19 cellular contexts compared by ENCODE assay signal in the genomic region with DNA sequence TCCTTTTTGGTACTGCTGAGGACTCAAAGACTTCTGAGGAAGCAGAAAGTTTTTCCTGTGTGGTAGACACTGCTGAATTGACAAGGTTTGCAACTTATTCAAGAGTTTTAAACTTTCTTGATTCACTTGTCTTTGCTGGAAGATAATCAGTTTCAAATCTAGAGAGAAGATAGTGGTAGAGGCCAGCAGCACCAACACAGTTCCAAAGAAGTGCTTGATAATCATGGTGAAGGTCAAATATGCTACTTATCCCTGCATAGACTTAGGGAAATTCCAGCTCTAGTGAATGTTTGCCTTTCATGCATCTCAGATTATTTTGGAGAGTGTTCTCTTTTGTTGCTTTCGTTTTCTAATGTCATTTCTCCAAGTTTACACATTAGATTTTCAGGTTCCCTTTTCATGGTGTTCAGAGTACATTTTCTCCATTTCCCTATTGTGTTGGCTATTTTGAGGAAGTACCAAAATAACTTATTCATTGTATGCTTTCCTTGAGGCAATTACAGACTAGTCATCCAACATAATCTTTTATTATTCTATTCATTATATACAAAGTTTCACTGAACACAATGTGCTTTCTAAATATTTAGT. TPM values are rescaled to one million over a fixed set of nuclear protein-coding genes. Genes with fewer than 3 reads are reported as not detected.
DNase-seq lines count a peak whose midpoint lies in the region; ATAC-seq and TF ChIP-seq lines count a peak whose summit lies in the region.
"Had no signal": no experiment of that assay in that cellular context is flagged by ENCODE, and none has a peak within 500 bp of the region (broad histone marks: within the 10 kb centered on the region; RNA-seq: fewer than 3 reads in every experiment).

No MANE protein-coding gene starts in this region.

- H3K9me3 Mint-ChIP-seq in memory B cell, result peaks cover 10% of the 10 kb centered on the region
- no peaks in the 10 kb centered on the region for H3K9me3 Mint-ChIP-seq in activated CD8-positive, alpha-beta memory T cell treated with anti-CD3 and anti-CD28 coated beads, Interleukin-2, amount 10 ng/mL, durations not matched to agents 7 days and 5 days (ENCODE audit: low read depth)
- H3K9me3 Mint-ChIP-seq: nephron had no signal

- no peak overlapping the region for H3K4me3 Mint-ChIP-seq in memory B cell
- H3K4me3 Mint-ChIP-seq in activated CD8-positive, alpha-beta memory T cell treated with anti-CD3 and anti-CD28 coated beads, Interleukin-2, amount 10 ng/mL, durations not matched to agents 7 days and 5 days, result no peak overlapping the region
- H3K4me3 Mint-ChIP-seq: activated CD4-positive, alpha-beta T cell treated with anti-CD3 and anti-CD28 coated beads for 36 hours; activated T-cell treated with anti-CD3 and anti-CD28 coated beads, Interleukin-2, amount 50 U/mL, for 24 hours; nephron had no signal

- no peak for TF ChIP-seq CTCF in lower leg skin (IDR thresholded peaks at IDR 0.05)

- peaks cover 4% of the 10 kb centered on the region for H3K27me3 Mint-ChIP-seq in memory B cell
- H3K27me3 Mint-ChIP-seq in activated CD8-positive, alpha-beta memory T cell treated with anti-CD3 and anti-CD28 coated beads, Interleukin-2, amount 10 ng/mL, durations not matched to agents 7 days and 5 days, result peaks cover 9% of the 10 kb centered on the region
- H3K27me3 Mint-ChIP-seq: activated T-cell treated with anti-CD3 and anti-CD28 coated beads, Interleukin-2, amount 50 U/mL, for 24 hours had no signal

- DNase-seq in GDM1 (lab: John Stamatoyannopoulos, UW) (peak; percentile 17), SIG-M5 treated with dmso at 0.1 percent for 504 hours (lab: John Stamatoyannopoulos, UW; ENCODE audit: unreplicated experiment) (peak; percentile 88), memory B cell (ENCODE audit: low spot score in 2 of 2) (no peak), hepatic stellate cell (ENCODE audit: low spot score) (no peak), lower leg skin (ENCODE audit: low spot score in 2 of 2) (no peak), amniotic stem cell (lab: John Stamatoyannopoulos, UW) (no peak)
- DNase-seq in activated CD8-positive, alpha-beta memory T cell treated with anti-CD3 and anti-CD28 coated beads, Interleukin-2, amount 10 ng/mL, durations not matched to agents 7 days and 5 days, result no peak
- DNase-seq: activated CD4-positive, alpha-beta T cell treated with anti-CD3 and anti-CD28 coated beads for 36 hours; activated T-cell treated with anti-CD3 and anti-CD28 coated beads, Interleukin-2, amount 50 U/mL, for 24 hours; effector CD4-positive, alpha-beta T cell; GF-D8; NCI-H1105; NK-92 treated with Interleukin-12 subunit alpha and Interleukin-12 subunit beta, amount 100 ng/mL, for 24 hours had no signal

- peaks cover 5% of the 10 kb centered on the region for H3K4me1 Mint-ChIP-seq in memory B cell
- peaks cover 8% of the 10 kb centered on the region for H3K4me1 Mint-ChIP-seq in activated CD8-positive, alpha-beta memory T cell treated with anti-CD3 and anti-CD28 coated beads, Interleukin-2, amount 10 ng/mL, durations not matched to agents 7 days and 5 days
- H3K4me1 Mint-ChIP-seq: activated CD4-positive, alpha-beta T cell treated with anti-CD3 and anti-CD28 coated beads for 36 hours; nephron had no signal

- H3K4me3 ChIP-seq in lower leg skin (ENCODE audit: low read depth, poor library complexity, severe bottlenecking), result no peak overlapping the region
- H3K4me3 ChIP-seq: SJSA1 had no signal

- CTCF ChIA-PET in activated CD8-positive, alpha-beta memory T cell treated with anti-CD3 and anti-CD28 coated beads, Interleukin-2, amount 10 ng/mL, durations not matched to agents 7 days and 5 days (lab: Charles Lee), result interaction anchor here (0.6 to 0.7 kb wide), 2 partner anchors 10 to 907 kb away, joined by 3 read pairs; no protein-coding TSS in a partner anchor

- no peak overlapping the region for H3K27ac Mint-ChIP-seq in memory B cell
- no peak overlapping the region for H3K27ac Mint-ChIP-seq in activated CD8-positive, alpha-beta memory T cell treated with anti-CD3 and anti-CD28 coated beads, Interleukin-2, amount 10 ng/mL, durations not matched to agents 7 days and 5 days
- H3K27ac Mint-ChIP-seq: activated CD4-positive, alpha-beta T cell treated with anti-CD3 and anti-CD28 coated beads for 36 hours; activated T-cell treated with anti-CD3 and anti-CD28 coated beads, Interleukin-2, amount 50 U/mL, for 24 hours; nephron had no signal

- 43 to 53% methylated on average over 1 of the region's 1 CpG for WGBS in lower leg skin, 2 donors

- no peaks in the 10 kb centered on the region for H3K36me3 Mint-ChIP-seq in memory B cell
- no peaks in the 10 kb centered on the region for H3K36me3 Mint-ChIP-seq in activated CD8-positive, alpha-beta memory T cell treated with anti-CD3 and anti-CD28 coated beads, Interleukin-2, amount 10 ng/mL, durations not matched to agents 7 days and 5 days

- intact Hi-C loops in lower leg skin (cut with DNase I; ENCODE audit: low total_unique reads), result no loop called here

- ATAC-seq in HG03378 (IDR thresholded peaks at IDR 0.05; ENCODE audit: unreplicated experiment) (peak; percentile 55), memory B cell (ENCODE audit: low read depth) (peak; percentile 56)
- ATAC-seq in activated CD8-positive, alpha-beta memory T cell treated with anti-CD3 and anti-CD28 coated beads, Interleukin-2, amount 10 ng/mL, durations not matched to agents 7 days and 5 days, result no peak
- ATAC-seq: activated CD4-positive, alpha-beta T cell treated with anti-CD3 and anti-CD28 coated beads for 36 hours had no signal

- no peak for TF ChIP-seq POLR2A in lower leg skin (IDR thresholded peaks at IDR 0.05)

RNA-seq across cellular contexts. Expression of a gene that starts 0.5 kb away (rescaled TPM):
- not detected for total RNA-seq in activated CD8-positive, alpha-beta memory T cell treated with anti-CD3 and anti-CD28 coated beads, Interleukin-2, amount 10 ng/mL, durations not matched to agents 7 days and 5 days
- total RNA-seq in lower leg skin, result not detected
- total RNA-seq: activated CD4-positive, alpha-beta T cell treated with anti-CD3 and anti-CD28 coated beads for 36 hours; cardiac septum; liver had no signal

RNA-seq across cellular contexts. Expression of a gene that starts 41.3 kb away (rescaled TPM):
- total RNA-seq in activated CD8-positive, alpha-beta memory T cell treated with anti-CD3 and anti-CD28 coated beads, Interleukin-2, amount 10 ng/mL, durations not matched to agents 7 days and 5 days, result not detected
- total RNA-seq in lower leg skin, result not detected
- total RNA-seq: activated CD4-positive, alpha-beta T cell treated with anti-CD3 and anti-CD28 coated beads for 36 hours; cardiac septum; fibroblast of lung; liver; SJSA1 had no signal

Comparison
In these comparisons a context has a peak if more than half of its experiments do, and no peak if none do; other contexts are left out.
1. DNase-seq: peak in GDM1 (single experiment) and SIG-M5 treated with dmso at 0.1 percent for 504 hours (single experiment); none in memory B cell (0 of 2), hepatic stellate cell (single experiment), activated CD8-positive, alpha-beta memory T cell treated with anti-CD3 and anti-CD28 coated beads, Interleukin-2, amount 10 ng/mL, durations not matched to agents 7 days and 5 days (single experiment), lower leg skin (0 of 2) and amniotic stem cell (single experiment).